In genomic region chr19:18612772-18613588, GRCh38 we compare ENCODE assay signal across 1 cellular context.
TF ChIP-seq lines count a peak whose summit lies in the region.

Gene TMEM59L, plus strand, starts transcription at chr19:18612870. Its CDS starts 89 bp downstream, at chr19:18612959.

TF ChIP-seq in HEK293, 187 proteins besides CTCF, POLR2A, EP300 and RAD21 (continued from another document and continues in another):
- TF ChIP-seq ZNF280D (tag by site-specific recombination; IDR thresholded peaks at IDR 0.05) = no peak
- no peak for TF ChIP-seq ZNF521 (tag by site-specific recombination; IDR thresholded peaks at IDR 0.05)
- no peak for TF ChIP-seq ZNF843 (tag by site-specific recombination; IDR thresholded peaks at IDR 0.05)
- TF ChIP-seq ZFHX2 (tag by site-specific recombination; conservative IDR thresholded peaks at IDR 0.05) = peak; percentile 67
- peak; percentile 37; the same call in 1 of the 2 replicates for TF ChIP-seq ZNF596 (tag by site-specific recombination; IDR thresholded peaks at IDR 0.05)
- TF ChIP-seq IKZF3 (tag by site-specific recombination; IDR thresholded peaks at IDR 0.05) = peak; percentile 36; the same call in 1 of the 2 replicates
- no peak for TF ChIP-seq GFI1B (tag by site-specific recombination; IDR thresholded peaks at IDR 0.05)
- 0 out of 2 replicates have a peak, but pooled peaks have one; percentile 0 for TF ChIP-seq ZBTB21 (tag by site-specific recombination; IDR thresholded peaks at IDR 0.05)
- TF ChIP-seq ZNF112 (tag by site-specific recombination; IDR thresholded peaks at IDR 0.05) = no peak
- TF ChIP-seq ZNF48 (tag by site-specific recombination; IDR thresholded peaks at IDR 0.05) = no peak
- TF ChIP-seq ATF2 (tag by site-specific recombination; IDR thresholded peaks at IDR 0.05; ENCODE audit: low read depth) = peak; percentile 86
- TF ChIP-seq SP2 (tag by site-specific recombination; IDR thresholded peaks at IDR 0.05) = peak; percentile 34
- no peak for TF ChIP-seq PRDM6 (tag by site-specific recombination; IDR thresholded peaks at IDR 0.05)
- no peak for TF ChIP-seq ZNF473 (tag by site-specific recombination; IDR thresholded peaks at IDR 0.05)
- TF ChIP-seq ZBTB1 (tag by site-specific recombination; IDR thresholded peaks at IDR 0.05) = 0 out of 2 replicates have a peak, but pooled peaks have one; percentile 3
- TF ChIP-seq, protein P1, sequence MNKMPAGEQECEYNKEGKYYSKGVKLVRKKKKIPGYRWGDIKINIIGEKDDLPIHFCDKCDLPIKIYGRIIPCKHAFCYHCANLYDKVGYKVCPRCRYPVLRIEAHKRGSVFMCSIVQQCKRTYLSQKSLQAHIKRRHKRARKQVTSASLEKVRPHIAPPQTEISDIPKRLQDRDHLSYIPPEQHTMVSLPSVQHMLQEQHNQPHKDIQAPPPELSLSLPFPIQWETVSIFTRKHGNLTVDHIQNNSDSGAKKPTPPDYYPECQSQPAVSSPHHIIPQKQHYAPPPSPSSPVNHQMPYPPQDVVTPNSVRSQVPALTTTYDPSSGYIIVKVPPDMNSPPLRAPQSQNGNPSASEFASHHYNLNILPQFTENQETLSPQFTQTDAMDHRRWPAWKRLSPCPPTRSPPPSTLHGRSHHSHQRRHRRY (tag by site-specific recombination; IDR thresholded peaks at IDR 0.05) = no peak
- 0 out of 2 replicates have a peak, but pooled peaks have one; percentile 11 for TF ChIP-seq ZNF366 (tag by site-specific recombination; conservative IDR thresholded peaks at IDR 0.05)
- TF ChIP-seq, protein P2, sequence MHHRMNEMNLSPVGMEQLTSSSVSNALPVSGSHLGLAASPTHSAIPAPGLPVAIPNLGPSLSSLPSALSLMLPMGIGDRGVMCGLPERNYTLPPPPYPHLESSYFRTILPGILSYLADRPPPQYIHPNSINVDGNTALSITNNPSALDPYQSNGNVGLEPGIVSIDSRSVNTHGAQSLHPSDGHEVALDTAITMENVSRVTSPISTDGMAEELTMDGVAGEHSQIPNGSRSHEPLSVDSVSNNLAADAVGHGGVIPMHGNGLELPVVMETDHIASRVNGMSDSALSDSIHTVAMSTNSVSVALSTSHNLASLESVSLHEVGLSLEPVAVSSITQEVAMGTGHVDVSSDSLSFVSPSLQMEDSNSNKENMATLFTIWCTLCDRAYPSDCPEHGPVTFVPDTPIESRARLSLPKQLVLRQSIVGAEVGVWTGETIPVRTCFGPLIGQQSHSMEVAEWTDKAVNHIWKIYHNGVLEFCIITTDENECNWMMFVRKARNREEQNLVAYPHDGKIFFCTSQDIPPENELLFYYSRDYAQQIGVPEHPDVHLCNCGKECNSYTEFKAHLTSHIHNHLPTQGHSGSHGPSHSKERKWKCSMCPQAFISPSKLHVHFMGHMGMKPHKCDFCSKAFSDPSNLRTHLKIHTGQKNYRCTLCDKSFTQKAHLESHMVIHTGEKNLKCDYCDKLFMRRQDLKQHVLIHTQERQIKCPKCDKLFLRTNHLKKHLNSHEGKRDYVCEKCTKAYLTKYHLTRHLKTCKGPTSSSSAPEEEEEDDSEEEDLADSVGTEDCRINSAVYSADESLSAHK (tag by site-specific recombination; IDR thresholded peaks at IDR 0.05) = no peak
- TF ChIP-seq ZNF629 (tag by site-specific recombination; IDR thresholded peaks at IDR 0.05) = 0 out of 2 replicates have a peak, but pooled peaks have one; percentile 16
- TF ChIP-seq, protein P3, sequence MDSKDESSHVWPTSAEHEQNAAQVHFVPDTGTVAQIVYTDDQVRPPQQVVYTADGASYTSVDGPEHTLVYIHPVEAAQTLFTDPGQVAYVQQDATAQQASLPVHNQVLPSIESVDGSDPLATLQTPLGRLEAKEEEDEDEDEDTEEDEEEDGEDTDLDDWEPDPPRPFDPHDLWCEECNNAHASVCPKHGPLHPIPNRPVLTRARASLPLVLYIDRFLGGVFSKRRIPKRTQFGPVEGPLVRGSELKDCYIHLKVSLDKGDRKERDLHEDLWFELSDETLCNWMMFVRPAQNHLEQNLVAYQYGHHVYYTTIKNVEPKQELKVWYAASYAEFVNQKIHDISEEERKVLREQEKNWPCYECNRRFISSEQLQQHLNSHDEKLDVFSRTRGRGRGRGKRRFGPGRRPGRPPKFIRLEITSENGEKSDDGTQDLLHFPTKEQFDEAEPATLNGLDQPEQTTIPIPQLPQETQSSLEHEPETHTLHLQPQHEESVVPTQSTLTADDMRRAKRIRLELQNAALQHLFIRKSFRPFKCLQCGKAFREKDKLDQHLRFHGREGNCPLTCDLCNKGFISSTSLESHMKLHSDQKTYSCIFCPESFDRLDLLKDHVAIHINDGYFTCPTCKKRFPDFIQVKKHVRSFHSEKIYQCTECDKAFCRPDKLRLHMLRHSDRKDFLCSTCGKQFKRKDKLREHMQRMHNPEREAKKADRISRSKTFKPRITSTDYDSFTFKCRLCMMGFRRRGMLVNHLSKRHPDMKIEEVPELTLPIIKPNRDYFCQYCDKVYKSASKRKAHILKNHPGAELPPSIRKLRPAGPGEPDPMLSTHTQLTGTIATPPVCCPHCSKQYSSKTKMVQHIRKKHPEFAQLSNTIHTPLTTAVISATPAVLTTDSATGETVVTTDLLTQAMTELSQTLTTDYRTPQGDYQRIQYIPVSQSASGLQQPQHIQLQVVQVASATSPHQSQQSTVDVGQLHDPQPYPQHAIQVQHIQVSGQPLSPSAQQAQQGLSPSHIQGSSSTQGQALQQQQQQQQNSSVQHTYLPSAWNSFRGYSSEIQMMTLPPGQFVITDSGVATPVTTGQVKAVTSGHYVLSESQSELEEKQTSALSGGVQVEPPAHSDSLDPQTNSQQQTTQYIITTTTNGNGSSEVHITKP (tag by site-specific recombination; IDR thresholded peaks at IDR 0.05) = peak; percentile 89
- peak; percentile 49; the same call in 1 of the 2 replicates for TF ChIP-seq ZNF184 (tag by site-specific recombination; IDR thresholded peaks at IDR 0.05)
- TF ChIP-seq, protein P4, sequence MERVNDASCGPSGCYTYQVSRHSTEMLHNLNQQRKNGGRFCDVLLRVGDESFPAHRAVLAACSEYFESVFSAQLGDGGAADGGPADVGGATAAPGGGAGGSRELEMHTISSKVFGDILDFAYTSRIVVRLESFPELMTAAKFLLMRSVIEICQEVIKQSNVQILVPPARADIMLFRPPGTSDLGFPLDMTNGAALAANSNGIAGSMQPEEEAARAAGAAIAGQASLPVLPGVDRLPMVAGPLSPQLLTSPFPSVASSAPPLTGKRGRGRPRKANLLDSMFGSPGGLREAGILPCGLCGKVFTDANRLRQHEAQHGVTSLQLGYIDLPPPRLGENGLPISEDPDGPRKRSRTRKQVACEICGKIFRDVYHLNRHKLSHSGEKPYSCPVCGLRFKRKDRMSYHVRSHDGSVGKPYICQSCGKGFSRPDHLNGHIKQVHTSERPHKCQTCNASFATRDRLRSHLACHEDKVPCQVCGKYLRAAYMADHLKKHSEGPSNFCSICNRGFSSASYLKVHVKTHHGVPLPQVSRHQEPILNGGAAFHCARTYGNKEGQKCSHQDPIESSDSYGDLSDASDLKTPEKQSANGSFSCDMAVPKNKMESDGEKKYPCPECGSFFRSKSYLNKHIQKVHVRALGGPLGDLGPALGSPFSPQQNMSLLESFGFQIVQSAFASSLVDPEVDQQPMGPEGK (tag by site-specific recombination; IDR thresholded peaks at IDR 0.05) = peak; percentile 75; the same call in 1 of the 2 replicates
- no peak for TF ChIP-seq ZNF391 (tag by site-specific recombination; IDR thresholded peaks at IDR 0.05; ENCODE audit: borderline replicate concordance, low read depth)
- TF ChIP-seq ZNF146 (tag by site-specific recombination; IDR thresholded peaks at IDR 0.05) = 0 out of 2 replicates have a peak, but pooled peaks have one; percentile 2
- no peak for TF ChIP-seq ZNF280C (tag by site-specific recombination; IDR thresholded peaks at IDR 0.05)
- TF ChIP-seq ZNF266 (tag by site-specific recombination; IDR thresholded peaks at IDR 0.05; ENCODE audit: low read depth) = no peak
- TF ChIP-seq KLF7 (tag by site-specific recombination; IDR thresholded peaks at IDR 0.05; ENCODE audit: borderline replicate concordance) = no peak
- TF ChIP-seq GLIS1 (tag by site-specific recombination; IDR thresholded peaks at IDR 0.05) = peak; percentile 18
- TF ChIP-seq ZNF785 (tag by site-specific recombination; IDR thresholded peaks at IDR 0.05) = no peak
- 0 out of 2 replicates have a peak, but pooled peaks have one; percentile 13 for TF ChIP-seq SP7 (tag by site-specific recombination; IDR thresholded peaks at IDR 0.05)
- no peak for TF ChIP-seq BCL11A (tag by site-specific recombination; IDR thresholded peaks at IDR 0.05; ENCODE audit: low read depth)
- TF ChIP-seq ZNF701 (tag by site-specific recombination; IDR thresholded peaks at IDR 0.05) = no peak
- peak; percentile 7; the same call in 1 of the 2 replicates for TF ChIP-seq GLIS2 (tag by site-specific recombination; IDR thresholded peaks at IDR 0.05)
- no peak; the same call in 1 of the 2 replicates for TF ChIP-seq YY1 (tag by site-specific recombination; IDR thresholded peaks at IDR 0.05)
- no peak for TF ChIP-seq SETDB1 (IDR thresholded peaks at IDR 0.05; ENCODE audit: insufficient read length, low read length)
- peak; percentile 66 for TF ChIP-seq EGR2 (tag by site-specific recombination; IDR thresholded peaks at IDR 0.05; ENCODE audit: low read depth)
- 0 out of 2 replicates have a peak, but pooled peaks have one; percentile 11 for TF ChIP-seq GLI4 (tag by site-specific recombination; IDR thresholded peaks at IDR 0.05)
- no peak for TF ChIP-seq ZEB2 (tag by site-specific recombination; IDR thresholded peaks at IDR 0.05)
- peak; percentile 92 for TF ChIP-seq ZNF398 (tag by site-specific recombination; IDR thresholded peaks at IDR 0.05)
- no peak for TF ChIP-seq TCF7L2 (IDR thresholded peaks at IDR 0.05; ENCODE audit: borderline replicate concordance, low read depth, low read length)
- peak; percentile 1; the same call in 1 of the 2 replicates for TF ChIP-seq ZBTB48 (tag by site-specific recombination; IDR thresholded peaks at IDR 0.05)
